15 cellular contexts compared by ENCODE assay signal in the genomic region with DNA sequence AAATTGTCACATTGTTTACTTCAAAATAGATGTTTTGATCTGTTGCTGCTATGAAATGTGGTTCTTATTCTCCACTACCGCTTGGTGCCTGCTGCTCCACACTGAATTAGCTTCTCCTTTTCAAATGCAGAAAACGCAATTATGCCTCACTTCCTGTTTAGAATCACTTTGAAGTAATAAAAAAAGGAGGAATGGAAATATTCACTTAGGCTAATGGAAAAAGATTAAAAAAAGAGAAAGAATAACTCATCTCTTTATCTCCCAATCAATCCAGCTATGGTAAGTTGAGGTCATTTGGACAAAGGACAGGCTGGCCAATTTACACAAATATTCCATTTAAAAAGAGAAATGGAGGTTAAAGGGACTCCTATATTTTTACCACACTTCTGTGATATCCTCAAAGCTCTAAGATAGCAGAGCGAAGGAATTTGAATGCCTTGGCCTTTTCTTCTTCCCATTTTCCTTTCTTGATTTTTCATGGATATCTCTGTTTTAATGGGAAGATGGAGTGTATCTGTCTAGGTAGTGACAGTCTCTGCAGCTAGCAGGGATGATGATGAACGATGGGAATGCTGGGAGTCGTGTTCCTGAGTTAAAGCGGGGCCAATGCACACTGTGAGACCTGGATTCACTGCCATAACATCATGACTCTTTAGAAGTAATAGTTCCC. TPM values are rescaled to one million over a fixed set of nuclear protein-coding genes. Genes with fewer than 3 reads are reported as not detected.
DNase-seq lines count a peak whose midpoint lies in the region; ATAC-seq, FAIRE-seq and TF ChIP-seq lines count a peak whose summit lies in the region.
"Had no signal": no experiment of that assay in that cellular context is flagged by ENCODE, and none has a peak within 500 bp of the region (broad histone marks: within the 10 kb centered on the region; RNA-seq: fewer than 3 reads in every experiment).

No MANE protein-coding gene starts in this region.

- peaks cover 15% of the 10 kb centered on the region for H3K79me2 ChIP-seq in SK-N-SH (ENCODE audit: insufficient read depth)

- 62 to 75% methylated on average over 6 of the region's 6 CpGs for WGBS in heart right ventricle, 2 donors
- WGBS in SK-N-SH (ENCODE audit: low lambda C conversion rate): 26% methylated on average over 6 of the region's 6 CpGs
- WGBS in aorta, 2 donors: 39 to 40% methylated on average over 6 of the region's 6 CpGs

- no peak for FAIRE-seq in GM12892 (lab: Jason Lieb, UNC)
- FAIRE-seq: pancreas had no signal

- H3K27me3 ChIP-seq in heart right ventricle: no peaks in the 10 kb centered on the region
- H3K27me3 ChIP-seq in SK-N-SH (ENCODE audit: insufficient read depth): no peaks in the 10 kb centered on the region
- H3K27me3 ChIP-seq in aorta (ENCODE audit: control insufficient read depth in 1 of 2, insufficient read depth in 2 of 2, low read length in 1 of 2): no peaks in the 10 kb centered on the region
- H3K27me3 ChIP-seq: cardiac muscle cell, pancreas, Peyer's patch had no signal

- peaks cover 43% of the 10 kb centered on the region for H3F3A ChIP-seq in SK-N-SH (replicated peaks; ENCODE audit: insufficient read depth)

- no peaks in the 10 kb centered on the region for H3K9me3 ChIP-seq in heart right ventricle
- H3K9me3 ChIP-seq in SK-N-SH: no peaks in the 10 kb centered on the region
- H3K9me3 ChIP-seq in aorta (ENCODE audit: control insufficient read depth, low read length): no peaks in the 10 kb centered on the region
- H3K9me3 ChIP-seq: pancreas, Peyer's patch had no signal

- H3K4me2 ChIP-seq in SK-N-SH: peak overlapping the region; percentile 58

- TF ChIP-seq CTCF in heart right ventricle (IDR thresholded peaks at IDR 0.05): no peak
- TF ChIP-seq CTCF in SK-N-SH (IDR thresholded peaks at IDR 0.05): no peak

- peak overlapping the region; percentile 19; the same call in 1 of the 2 replicates for H2AFZ ChIP-seq in SK-N-SH (ENCODE audit: low read depth)

- H3K9ac ChIP-seq in SK-N-SH: peak overlapping the region; percentile 68

- H3K27ac ChIP-seq in heart right ventricle: peak overlapping the region in 8 of 10 donors; percentile 31 to 66 (median 58)
- peak overlapping the region; percentile 99 for H3K27ac ChIP-seq in SK-N-SH (ENCODE audit: low read depth in 2 of 2, low read length in 1 of 2)
- peak overlapping the region; percentile 74 to 98 for H3K27ac ChIP-seq in aorta (ENCODE audit: low read depth in 1 of 2, low read length in 2 of 2)
- H3K27ac ChIP-seq: cardiac muscle cell, Peyer's patch had no signal

- DNase-seq in heart right ventricle (no peak), left cardiac atrium (no peak), SK-N-SH (no peak), iris pigment epithelial cell (ENCODE audit: low read depth) (peak; percentile 42), aorta (no peak), NCI-H2171 treated with DMSO at 0.1 percent for 48 hours (lab: John Stamatoyannopoulos, UW) (no peak), GM12892 (ENCODE audit: insufficient read length) (no peak), dedifferentiated amniotic fluid mesenchymal stem cell (ENCODE audit: extremely low spot score) (no peak)
- DNase-seq: activated CD4-positive, alpha-beta memory T cell treated with anti-CD3 and anti-CD28 coated beads, Interleukin-2, amount 10 ng/mL, durations not matched to agents 7 days and 5 days; activated effector memory CD4-positive, alpha-beta T cell treated with anti-CD3 and anti-CD28 coated beads, Interleukin-2, amount 50 U/mL, for 16 hours; Kasumi-1; mesendoderm; pancreas; Peyer's patch had no signal

- TF ChIP-seq RAD21 in SK-N-SH (IDR thresholded peaks at IDR 0.05; ENCODE audit: low read length): no peak

- peak; percentile 58 to 68; a peak in 3 of 4 replicates for TF ChIP-seq EP300 in SK-N-SH (IDR thresholded peaks at IDR 0.05; ENCODE audit: borderline replicate concordance in 1 of 2, low read depth in 1 of 2, low read length in 1 of 2)

- no peaks in the 10 kb centered on the region for H4K20me1 ChIP-seq in SK-N-SH (ENCODE audit: insufficient read depth)

- no peak for TF ChIP-seq POLR2A in GM12892 (IDR thresholded peaks at IDR 0.05; ENCODE audit: low read depth, low read length)

- H3K4me3 ChIP-seq in heart right ventricle: no peak overlapping the region
- H3K4me3 ChIP-seq in SK-N-SH (ENCODE audit: low read depth in 2 of 2, low read length in 1 of 2): no peak overlapping the region
- H3K4me3 ChIP-seq in aorta (ENCODE audit: low read length in 2 of 2): no peak overlapping the region
- H3K4me3 ChIP-seq: cardiac muscle cell, pancreas, Peyer's patch had no signal

- H3K9me2 ChIP-seq in SK-N-SH: no peaks in the 10 kb centered on the region

- H3K4me1 ChIP-seq in heart right ventricle (peaks cover 4 to 63% (median 27%) of the 10 kb centered on the region in 9 donors), SK-N-SH (ENCODE audit: control insufficient read depth in 1 of 2, insufficient read depth in 2 of 2, low read depth in 1 of 2, low read length in 1 of 2) (peaks cover 75 to 81% of the 10 kb centered on the region in 2 experiments), aorta (ENCODE audit: control insufficient read depth in 1 of 2, insufficient read depth in 2 of 2, low read length in 2 of 2) (peaks cover 12 to 19% of the 10 kb centered on the region in 2 donors)
- H3K4me1 ChIP-seq: pancreas, Peyer's patch had no signal

- intact Hi-C loops in heart right ventricle (cut with DNase I): no loop called here
- intact Hi-C loops in left cardiac atrium (cut with DNase I): no loop called here
- intact Hi-C loops in aorta (cut with DNase I): loop anchor here in 1 of 2 donors (5.0 kb wide), 1 partner anchor 80 kb away; no protein-coding TSS in a partner anchor

- CTCF ChIA-PET in SK-N-SH (lab: Yijun Ruan, JAX): interaction anchor here (0.7 to 2.3 kb wide), 12 partner anchors 9 to 313 kb away, joined by 3 to 8 read pairs (median 4); a partner anchor contains a TSS

- ATAC-seq in heart right ventricle: peak in 1 of 8 donors; percentile 27
- no peak for ATAC-seq in left cardiac atrium
- no peak for ATAC-seq in aorta (ENCODE audit: low FRiP score)

- POLR2A ChIA-PET in SK-N-SH (lab: Yijun Ruan, JAX): interaction anchor here (1.1 to 1.7 kb wide), 4 partner anchors 20 to 284 kb away, joined by 3 to 6 read pairs (median 4); no protein-coding TSS in a partner anchor

- H3K36me3 ChIP-seq in heart right ventricle (peaks cover 0 to 3% (median 0%) of the 10 kb centered on the region in 9 donors), SK-N-SH (replicated peaks in 1 of 2; ENCODE audit: control insufficient read depth in 1 of 2, insufficient read depth in 2 of 2, low read length in 1 of 2) (peaks cover 18 to 60% of the 10 kb centered on the region in 2 experiments), aorta (ENCODE audit: control insufficient read depth in 1 of 2, insufficient read depth in 2 of 2, low read length in 1 of 2) (peaks cover 0 to 2% of the 10 kb centered on the region in 2 donors)
- H3K36me3 ChIP-seq: pancreas, Peyer's patch had no signal

TF ChIP-seq in SK-N-SH, 30 proteins besides CTCF, POLR2A, EP300 and RAD21 (continues in another document):
- TF ChIP-seq NRF1 (IDR thresholded peaks at IDR 0.05; ENCODE audit: low read depth, low read length) (no peak), MXI1 (IDR thresholded peaks at IDR 0.05; ENCODE audit: low read depth, low read length) (no peak), NFIC (IDR thresholded peaks at IDR 0.05; ENCODE audit: borderline replicate concordance) (peak; percentile 31; the same call in 1 of the 2 replicates), RCOR1 (IDR thresholded peaks at IDR 0.05; ENCODE audit: low read length) (no peak), EZH2phosphoT487 (IDR thresholded peaks at IDR 0.05; ENCODE audit: borderline replicate concordance, low read depth) (no peak), RFX5 (IDR thresholded peaks at IDR 0.05; ENCODE audit: low read length) (no peak), GATA2 (CRISPR knock-in tag; IDR thresholded peaks at IDR 0.05) (no peak), TAF1 (IDR thresholded peaks at IDR 0.05; ENCODE audit: borderline replicate concordance, low read depth, low read length) (no peak)
- TF ChIP-seq, protein P1, sequence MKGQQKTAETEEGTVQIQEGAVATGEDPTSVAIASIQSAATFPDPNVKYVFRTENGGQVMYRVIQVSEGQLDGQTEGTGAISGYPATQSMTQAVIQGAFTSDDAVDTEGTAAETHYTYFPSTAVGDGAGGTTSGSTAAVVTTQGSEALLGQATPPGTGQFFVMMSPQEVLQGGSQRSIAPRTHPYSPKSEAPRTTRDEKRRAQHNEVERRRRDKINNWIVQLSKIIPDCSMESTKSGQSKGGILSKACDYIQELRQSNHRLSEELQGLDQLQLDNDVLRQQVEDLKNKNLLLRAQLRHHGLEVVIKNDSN (IDR thresholded peaks at IDR 0.05; ENCODE audit: borderline replicate concordance, low read depth): no peak
- TF ChIP-seq, protein P2, sequence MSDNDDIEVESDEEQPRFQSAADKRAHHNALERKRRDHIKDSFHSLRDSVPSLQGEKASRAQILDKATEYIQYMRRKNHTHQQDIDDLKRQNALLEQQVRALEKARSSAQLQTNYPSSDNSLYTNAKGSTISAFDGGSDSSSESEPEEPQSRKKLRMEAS (IDR thresholded peaks at IDR 0.05; ENCODE audit: low read depth): no peak
- TF ChIP-seq, protein P3, sequence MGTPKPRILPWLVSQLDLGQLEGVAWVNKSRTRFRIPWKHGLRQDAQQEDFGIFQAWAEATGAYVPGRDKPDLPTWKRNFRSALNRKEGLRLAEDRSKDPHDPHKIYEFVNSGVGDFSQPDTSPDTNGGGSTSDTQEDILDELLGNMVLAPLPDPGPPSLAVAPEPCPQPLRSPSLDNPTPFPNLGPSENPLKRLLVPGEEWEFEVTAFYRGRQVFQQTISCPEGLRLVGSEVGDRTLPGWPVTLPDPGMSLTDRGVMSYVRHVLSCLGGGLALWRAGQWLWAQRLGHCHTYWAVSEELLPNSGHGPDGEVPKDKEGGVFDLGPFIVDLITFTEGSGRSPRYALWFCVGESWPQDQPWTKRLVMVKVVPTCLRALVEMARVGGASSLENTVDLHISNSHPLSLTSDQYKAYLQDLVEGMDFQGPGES (IDR thresholded peaks at IDR 0.05; ENCODE audit: low read depth, low read length): no peak

RNA-seq across cellular contexts. Expression of a gene that starts 35.7 kb away (rescaled TPM):
- 100 to 1,000 TPM; 120 to 393 (median 207) TPM for total RNA-seq in heart right ventricle
- polyA plus RNA-seq in heart right ventricle: 100 to 1,000 TPM in 1 of 2 donors, 10 to 100 TPM in 1; 83.9 to 130 TPM
- 100 to 1,000 TPM; 215 to 235 TPM for total RNA-seq in left cardiac atrium
- 260 and 290 TPM in 2 replicates for polyA plus RNA-seq in SK-N-SH (2012; rRNA removed)
- polyA plus RNA-seq in SK-N-SH (2012; cell fraction: cytosol; rRNA removed): 353 and 366 TPM in 2 replicates
- polyA plus RNA-seq in SK-N-SH (2012; cell fraction: nucleus; rRNA removed): 151 and 170 TPM in 2 replicates
- total RNA-seq in aorta: 1,000 to 10,000 TPM; 1,469 to 2,702 TPM
- polyA plus RNA-seq in aorta: 1,000 to 10,000 TPM in 1 of 2 donors, 100 to 1,000 TPM in 1; 983 to 1,112 TPM
- polyA plus RNA-seq in GM12892 (2012; ENCODE audit: missing spikeins): 3.0 TPM
